Comparison of ENCODE assay signal across 8 cellular contexts in genomic region chr22:49959782-49960158, GRCh38. TPM values are rescaled to one million over a fixed set of nuclear protein-coding genes. Genes with fewer than 3 reads are reported as not detected.
DNase-seq lines count a peak whose midpoint lies in the region; ATAC-seq and TF ChIP-seq lines count a peak whose summit lies in the region.

No MANE protein-coding gene starts in this region.

- CTCF ChIA-PET in Panc1 (lab: Charles Lee), result no interaction called here

- peak; percentile 62 for DNase-seq in GM23338 (ENCODE audit: low spot score)
- DNase-seq in Panc1 (ENCODE audit: low read depth, low spot score), result no peak
- no peak for DNase-seq in NAMALWA (ENCODE audit: low spot score)
- no peak for DNase-seq in HPDE6-E6E7 (ENCODE audit: extremely low spot score)
- no peak for DNase-seq in SW 1271 (lab: John Stamatoyannopoulos, UW)

- peak overlapping the region; percentile 93 for H3K4me3 ChIP-seq in BLaER1
- H3K4me3 ChIP-seq in GM23338, result peak overlapping the region; percentile 57
- peak overlapping the region; percentile 51 to 70 for H3K4me3 ChIP-seq in Panc1 (ENCODE audit: low read depth in 2 of 2, low read length in 2 of 2)
- peak overlapping the region; percentile 78 for H3K4me3 ChIP-seq in ectodermal cell (ENCODE audit: insufficient read depth, low read depth, low read length)
- H3K4me3 ChIP-seq in muscle layer of colon (ENCODE audit: low read depth in 1 of 2, low read length in 2 of 2), result peak overlapping the region; percentile 67 to 71

- peaks cover 9% of the 10 kb centered on the region for H3K4me1 Mint-ChIP-seq in GM23338

- H3K36me3 ChIP-seq in BLaER1 (peaks cover 28% of the 10 kb centered on the region), GM23338 (ENCODE audit: insufficient read depth) (no peaks in the 10 kb centered on the region), Panc1 (ENCODE audit: control insufficient read depth, insufficient read depth, low read length) (no peaks in the 10 kb centered on the region; the same call in none of the 2 replicates), ectodermal cell (ENCODE audit: control insufficient read depth, insufficient read depth, low read length) (peaks cover 16% of the 10 kb centered on the region), muscle layer of colon (ENCODE audit: insufficient read depth, low read length) (peaks cover 17% of the 10 kb centered on the region)

- intact Hi-C loops in Panc1 (cut with micrococcal nuclease; ENCODE audit: unreplicated experiment), result no loop called here

- peak; percentile 39 for ATAC-seq in GM23338
- ATAC-seq in Panc1, result peak; percentile 37

- H4K20me1 ChIP-seq in BLaER1 (peaks cover 41% of the 10 kb centered on the region), GM23338 (replicated peaks; ENCODE audit: insufficient read depth) (0 out of 2 replicates have a peak, but pooled peaks cover 5% of the 10 kb centered on the region)

- H3K4me2 ChIP-seq in BLaER1 (peak overlapping the region; percentile 100), GM23338 (peak overlapping the region; percentile 78)

- no peaks in the 10 kb centered on the region for H3F3A ChIP-seq in GM23338 (replicated peaks; ENCODE audit: low read depth)

- 0 out of 2 replicates have a peak overlapping the region, but pooled peaks have one; percentile 43 for H2AFZ ChIP-seq in GM23338

- H3K79me2 ChIP-seq in GM23338 (replicated peaks; ENCODE audit: insufficient read depth), result peaks cover 14% of the 10 kb centered on the region

- BruUV-seq in Panc1 (replicated peaks; lab: Mats Ljungman, UMichigan), result TSS peak; percentile 98

- peaks cover 11% of the 10 kb centered on the region for H3K27me3 Mint-ChIP-seq in GM23338 (ENCODE audit: insufficient read depth, low read depth, poor library complexity)

- TF ChIP-seq CTCF in GM23338 (conservative IDR thresholded peaks at IDR 0.05; ENCODE audit: low read depth in 2 of 2), result no peak
- TF ChIP-seq CTCF in Panc1 (IDR thresholded peaks at IDR 0.05), result no peak

- POLR2A ChIA-PET in Panc1 (lab: Charles Lee), result interaction anchor here (0.6 kb wide), 2 partner anchors 43 to 218 kb away, joined by 3 to 5 read pairs; no protein-coding TSS in a partner anchor

- H3K4me1 ChIP-seq in BLaER1 (peaks cover 66% of the 10 kb centered on the region), GM23338 (ENCODE audit: insufficient read depth) (no peaks in the 10 kb centered on the region), Panc1 (ENCODE audit: control insufficient read depth, insufficient read depth, low read length) (peaks cover 36% of the 10 kb centered on the region), ectodermal cell (ENCODE audit: control insufficient read depth, insufficient read depth, low read length) (peaks cover 7% of the 10 kb centered on the region), muscle layer of colon (ENCODE audit: insufficient read depth, low read length) (peaks cover 21% of the 10 kb centered on the region)

- peak overlapping the region; percentile 66 for H3K4me3 Mint-ChIP-seq in GM23338

- H3K27ac ChIP-seq in BLaER1 (peak overlapping the region; percentile 96), GM23338 (ENCODE audit: low read depth) (no peak overlapping the region), Panc1 (ENCODE audit: low read length) (peak overlapping the region; percentile 94), ectodermal cell (ENCODE audit: insufficient read depth, low read depth, low read length, poor library complexity, severe bottlenecking) (no peak overlapping the region), muscle layer of colon (ENCODE audit: low read depth, low read length) (peak overlapping the region; percentile 85)

- no peaks in the 10 kb centered on the region for H3K9me3 ChIP-seq in BLaER1
- no peaks in the 10 kb centered on the region for H3K9me3 ChIP-seq in Panc1 (ENCODE audit: control insufficient read depth, insufficient read depth, low read depth, low read length)
- no peaks in the 10 kb centered on the region for H3K9me3 ChIP-seq in ectodermal cell (ENCODE audit: control insufficient read depth, low read length)
- no peaks in the 10 kb centered on the region for H3K9me3 ChIP-seq in muscle layer of colon (ENCODE audit: low read length)

- H3K36me3 Mint-ChIP-seq in GM23338 (ENCODE audit: low read depth), result peaks cover 19% of the 10 kb centered on the region

- peak overlapping the region; percentile 86 for H3K9ac ChIP-seq in BLaER1
- H3K9ac ChIP-seq in muscle layer of colon (ENCODE audit: low read length), result no peak overlapping the region

- H3K27ac Mint-ChIP-seq in GM23338, result no peak overlapping the region

- in situ Hi-C loops in Panc1 (cut with HindIII; ENCODE audit: low pct_unique_long_range_greater_than_20kb, low sequenced_read_pairs), result no loop called here

- H3K9me2 ChIP-seq in GM23338 (ENCODE audit: insufficient read depth), result no peaks in the 10 kb centered on the region

- 21% methylated on average over 21 of the region's 21 CpGs for WGBS in ectodermal cell, 2 experiments

- no peaks in the 10 kb centered on the region for H3K27me3 ChIP-seq in BLaER1
- peaks cover 20% of the 10 kb centered on the region for H3K27me3 ChIP-seq in GM23338 (ENCODE audit: insufficient read depth)
- no peaks in the 10 kb centered on the region for H3K27me3 ChIP-seq in Panc1 (ENCODE audit: control insufficient read depth, insufficient read depth, low read length)
- H3K27me3 ChIP-seq in ectodermal cell (ENCODE audit: control insufficient read depth, insufficient read depth, low read length, poor library complexity, severe bottlenecking), result peaks cover 9% of the 10 kb centered on the region
- no peaks in the 10 kb centered on the region for H3K27me3 ChIP-seq in muscle layer of colon (ENCODE audit: control insufficient read depth in 1 of 2, insufficient read depth in 2 of 2, low read length in 2 of 2)

- no peaks in the 10 kb centered on the region for H3K9me3 Mint-ChIP-seq in GM23338

TF ChIP-seq in GM23338, 12 proteins besides CTCF, POLR2A, EP300 and RAD21 (continues in another document):
- TF ChIP-seq JUNB (IDR thresholded peaks at IDR 0.05; ENCODE audit: unreplicated experiment) (no peak), POLR2AphosphoS5 (IDR thresholded peaks at IDR 0.05; ENCODE audit: low read depth) (no peak), ZNF331 (CRISPR knock-in tag; IDR thresholded peaks at IDR 0.05; ENCODE audit: low read depth) (no peak), STAT1 (IDR thresholded peaks at IDR 0.05; ENCODE audit: unreplicated experiment) (no peak)
- TF ChIP-seq, protein P1, sequence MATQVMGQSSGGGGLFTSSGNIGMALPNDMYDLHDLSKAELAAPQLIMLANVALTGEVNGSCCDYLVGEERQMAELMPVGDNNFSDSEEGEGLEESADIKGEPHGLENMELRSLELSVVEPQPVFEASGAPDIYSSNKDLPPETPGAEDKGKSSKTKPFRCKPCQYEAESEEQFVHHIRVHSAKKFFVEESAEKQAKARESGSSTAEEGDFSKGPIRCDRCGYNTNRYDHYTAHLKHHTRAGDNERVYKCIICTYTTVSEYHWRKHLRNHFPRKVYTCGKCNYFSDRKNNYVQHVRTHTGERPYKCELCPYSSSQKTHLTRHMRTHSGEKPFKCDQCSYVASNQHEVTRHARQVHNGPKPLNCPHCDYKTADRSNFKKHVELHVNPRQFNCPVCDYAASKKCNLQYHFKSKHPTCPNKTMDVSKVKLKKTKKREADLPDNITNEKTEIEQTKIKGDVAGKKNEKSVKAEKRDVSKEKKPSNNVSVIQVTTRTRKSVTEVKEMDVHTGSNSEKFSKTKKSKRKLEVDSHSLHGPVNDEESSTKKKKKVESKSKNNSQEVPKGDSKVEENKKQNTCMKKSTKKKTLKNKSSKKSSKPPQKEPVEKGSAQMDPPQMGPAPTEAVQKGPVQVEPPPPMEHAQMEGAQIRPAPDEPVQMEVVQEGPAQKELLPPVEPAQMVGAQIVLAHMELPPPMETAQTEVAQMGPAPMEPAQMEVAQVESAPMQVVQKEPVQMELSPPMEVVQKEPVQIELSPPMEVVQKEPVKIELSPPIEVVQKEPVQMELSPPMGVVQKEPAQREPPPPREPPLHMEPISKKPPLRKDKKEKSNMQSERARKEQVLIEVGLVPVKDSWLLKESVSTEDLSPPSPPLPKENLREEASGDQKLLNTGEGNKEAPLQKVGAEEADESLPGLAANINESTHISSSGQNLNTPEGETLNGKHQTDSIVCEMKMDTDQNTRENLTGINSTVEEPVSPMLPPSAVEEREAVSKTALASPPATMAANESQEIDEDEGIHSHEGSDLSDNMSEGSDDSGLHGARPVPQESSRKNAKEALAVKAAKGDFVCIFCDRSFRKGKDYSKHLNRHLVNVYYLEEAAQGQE (IDR thresholded peaks at IDR 0.05; ENCODE audit: unreplicated experiment), result no peak

RNA-seq across cellular contexts. Expression of gene PIM3, which starts 0.8 kb away (rescaled TPM):
- 30.6 and 37.3 TPM in 2 replicates for total RNA-seq in GM23338 (2014; rRNA removed; shearing (Covaris generic))
- polyA plus RNA-seq in GM23338 (2016; fragmentation: Nextera tagmentation; extraction: Ambion mirVana), result 17.7 and 18.8 TPM in 2 replicates
- total RNA-seq in Panc1 (2021; ENCODE audit: unreplicated experiment), result 58.2 TPM
- polyA plus RNA-seq in Panc1 (2012; ENCODE audit: insufficient read length), result 65.3 TPM
- 19.8 TPM for polyA plus RNA-seq in ectodermal cell (2013, experiment 1 of 4)
- 18.0 TPM for polyA plus RNA-seq in ectodermal cell (2013, experiment 2 of 4)
- polyA plus RNA-seq in ectodermal cell (2013, experiment 3 of 4), result 16.6 TPM
- polyA plus RNA-seq in ectodermal cell (2013, experiment 4 of 4), result 17.8 TPM

RNA-seq across cellular contexts. Expression of gene CRELD2, which starts 41.3 kb away (rescaled TPM):
- 34.4 and 35.7 TPM in 2 replicates for total RNA-seq in GM23338 (2014; rRNA removed; shearing (Covaris generic))
- polyA plus RNA-seq in GM23338 (2016; fragmentation: Nextera tagmentation; extraction: Ambion mirVana), result 47.7 and 49.4 TPM in 2 replicates
- total RNA-seq in Panc1 (2021; ENCODE audit: unreplicated experiment), result 59.7 TPM
- 98.5 TPM for polyA plus RNA-seq in Panc1 (2012; ENCODE audit: insufficient read length)
- 22.2 TPM for polyA plus RNA-seq in ectodermal cell (2013, experiment 1 of 4)
- polyA plus RNA-seq in ectodermal cell (2013, experiment 2 of 4), result 19.9 TPM
- polyA plus RNA-seq in ectodermal cell (2013, experiment 3 of 4), result 20.3 TPM
- 22.7 TPM for polyA plus RNA-seq in ectodermal cell (2013, experiment 4 of 4)

RNA-seq across cellular contexts. Expression of gene ALG12, which starts 41.5 kb away (rescaled TPM):
- total RNA-seq in GM23338 (2014; rRNA removed; shearing (Covaris generic)), result 23.3 and 26.9 TPM in 2 replicates
- polyA plus RNA-seq in GM23338 (2016; fragmentation: Nextera tagmentation; extraction: Ambion mirVana), result 18.7 and 21.8 TPM in 2 replicates
- total RNA-seq in Panc1 (2021; ENCODE audit: unreplicated experiment), result 23.4 TPM
- 41.1 TPM for polyA plus RNA-seq in Panc1 (2012; ENCODE audit: insufficient read length)
- 16.3 TPM for polyA plus RNA-seq in ectodermal cell (2013, experiment 1 of 4)
- 18.9 TPM for polyA plus RNA-seq in ectodermal cell (2013, experiment 2 of 4)
- polyA plus RNA-seq in ectodermal cell (2013, experiment 3 of 4), result 13.8 TPM
- 12.6 TPM for polyA plus RNA-seq in ectodermal cell (2013, experiment 4 of 4)

RNA-seq across cellular contexts. Expression of gene IL17REL, which starts 52.8 kb away (rescaled TPM):
- 0.31 TPM in 1 of 2 replicates, not detected in the other for total RNA-seq in GM23338 (2014; rRNA removed; shearing (Covaris generic))
- polyA plus RNA-seq in GM23338 (2016; fragmentation: Nextera tagmentation; extraction: Ambion mirVana), result not detected in 2 replicates
- 0.82 TPM for total RNA-seq in Panc1 (2021; ENCODE audit: unreplicated experiment)
- polyA plus RNA-seq in Panc1 (2012; ENCODE audit: insufficient read length), result 1.3 TPM
- polyA plus RNA-seq in ectodermal cell (2013, experiment 1 of 4), result not detected
- 0.16 TPM for polyA plus RNA-seq in ectodermal cell (2013, experiment 2 of 4)
- 0.11 TPM for polyA plus RNA-seq in ectodermal cell (2013, experiment 3 of 4)
- 0.12 TPM for polyA plus RNA-seq in ectodermal cell (2013, experiment 4 of 4)

Comparison
In these comparisons a context has a peak if more than half of its experiments do, and no peak if none do; other contexts are left out.
1. H3K27ac ChIP-seq: peak in BLaER1 (single experiment), Panc1 (single experiment) and muscle layer of colon (single experiment); none in GM23338 (single experiment) and ectodermal cell (single experiment).
2. Peak in every context shown above with its lines, with median percentiles within 50 percentile points of each other: H3K4me3 ChIP-seq.